Comparison of ENCODE assay signal across 8 cellular contexts in genomic region chr12:12611512-12612306, GRCh38. TPM values are rescaled to one million over a fixed set of nuclear protein-coding genes. Genes with fewer than 3 reads are reported as not detected.
DNase-seq lines count a peak whose midpoint lies in the region; ATAC-seq and TF ChIP-seq lines count a peak whose summit lies in the region.

Gene CREBL2 (plus strand): TSS chr12:12611876. CDS start chr12:12612173, 297 bp downstream.

- no peak within 1 kb of the TSS for H2BK120ac ChIP-seq in mesendoderm (ENCODE audit: low read depth, low read length)

- H3K36me3 Mint-ChIP-seq in endodermal cell (ENCODE audit: low read depth): peaks cover 14% of the 10 kb centered on the region

- no peak within 1 kb of the TSS for H2AK5ac ChIP-seq in mesendoderm (ENCODE audit: low read length)

- DNase-seq in COLO668 (lab: John Stamatoyannopoulos, UW; ENCODE audit: unreplicated experiment) (peak; percentile 89), HT-29 (ENCODE audit: low spot score) (peak; percentile 95), NOMO-1 treated with dmso at 0.1 percent for 144 hours (lab: John Stamatoyannopoulos, UW; ENCODE audit: unreplicated experiment) (peak; percentile 94), endodermal cell (peak; percentile 97), mesendoderm (peak; percentile 97)
- peak; percentile 60 for DNase-seq in activated CD8-positive, alpha-beta memory T cell treated with anti-CD3 and anti-CD28 coated beads, Interleukin-2, amount 50 U/mL, for 1 hour (ENCODE audit: extremely low read depth)
- peak; percentile 64 for DNase-seq in stimulated activated CD8-positive, alpha-beta memory T cell treated with anti-CD3 and anti-CD28 coated beads, Interleukin-15, amount 100 ng/mL, for 1 hour (ENCODE audit: low read depth)

- peaks cover 23% of the 10 kb centered on the region for H3K4me1 Mint-ChIP-seq in endodermal cell

- peak within 1 kb of the TSS; percentile 83 for H3K4me3 Mint-ChIP-seq in endodermal cell

- H3K4me3 ChIP-seq in endodermal cell (ENCODE audit: low read length): peak within 1 kb of the TSS; percentile 89
- peak within 1 kb of the TSS; percentile 63 for H3K4me3 ChIP-seq in mesendoderm (ENCODE audit: low read length)

- H3K79me2 ChIP-seq in mesendoderm (ENCODE audit: control insufficient read depth, insufficient read depth, low read length): no peaks in the 10 kb centered on the region

- H3K4me1 ChIP-seq in endodermal cell (ENCODE audit: control insufficient read depth, insufficient read depth, low read length): no peaks in the 10 kb centered on the region
- H3K4me1 ChIP-seq in mesendoderm (ENCODE audit: control insufficient read depth, low read depth, low read length): no peaks in the 10 kb centered on the region

- H2BK15ac ChIP-seq in mesendoderm (replicated peaks; ENCODE audit: low read depth): no peak within 1 kb of the TSS

- H3K36me3 ChIP-seq in endodermal cell (ENCODE audit: control insufficient read depth, insufficient read depth, low read length) (no peaks in the 10 kb centered on the region), mesendoderm (ENCODE audit: control insufficient read depth, insufficient read depth, low read length) (no peaks in the 10 kb centered on the region)

- H3K18ac ChIP-seq in mesendoderm (ENCODE audit: low read length): peak within 1 kb of the TSS; percentile 35

- no peak within 1 kb of the TSS for H3K23ac ChIP-seq in mesendoderm (ENCODE audit: low read length)

- H3K27ac ChIP-seq in endodermal cell (ENCODE audit: low read depth, low read length) (peak within 1 kb of the TSS; percentile 87), mesendoderm (ENCODE audit: low read depth, low read length) (peak within 1 kb of the TSS; percentile 91)

- H3K27ac Mint-ChIP-seq in endodermal cell: peak within 1 kb of the TSS; percentile 86

- peak within 1 kb of the TSS; percentile 90 for H3K4me2 ChIP-seq in mesendoderm (ENCODE audit: low read length)

- H2BK5ac ChIP-seq in mesendoderm (ENCODE audit: low read length): peak within 1 kb of the TSS; percentile 24

- H3K27me3 Mint-ChIP-seq in endodermal cell (ENCODE audit: insufficient read depth): no peaks in the 10 kb centered on the region

- H3K9ac ChIP-seq in endodermal cell (ENCODE audit: extremely low read depth, low read length, poor library complexity, severe bottlenecking) (peak within 1 kb of the TSS; percentile 70), mesendoderm (ENCODE audit: low read length) (peak within 1 kb of the TSS; percentile 74)

- no peaks in the 10 kb centered on the region for H3K27me3 ChIP-seq in endodermal cell (ENCODE audit: control insufficient read depth, insufficient read depth, low read length, poor library complexity, severe bottlenecking)
- no peaks in the 10 kb centered on the region for H3K27me3 ChIP-seq in mesendoderm (ENCODE audit: insufficient read depth, low read length, poor library complexity)

- no peaks in the 10 kb centered on the region for H3K79me1 ChIP-seq in mesendoderm (ENCODE audit: low read length)

- peaks cover 3% of the 10 kb centered on the region for H3K9me3 Mint-ChIP-seq in endodermal cell

- H3K4ac ChIP-seq in mesendoderm (ENCODE audit: low read depth, low read length): no peak within 1 kb of the TSS

- no peak within 1 kb of the TSS for H4K5ac ChIP-seq in mesendoderm (ENCODE audit: low read length)

- peak within 1 kb of the TSS; percentile 92 for H3K56ac ChIP-seq in mesendoderm (ENCODE audit: low read length)

- ATAC-seq in GM19468 (IDR thresholded peaks at IDR 0.05; ENCODE audit: extremely low read depth, unreplicated experiment): peak; percentile 66

- peak; percentile 23 for TF ChIP-seq CTCF in endodermal cell (conservative IDR thresholded peaks at IDR 0.05)

- 0 to 2% methylated on average over 22 to 50 of the region's 51 CpGs for WGBS in endodermal cell (ENCODE audit: insufficient coverage in 1 of 2, insufficient read length in 1 of 2), 2 experiments
- WGBS in mesendoderm (ENCODE audit: extremely low coverage, insufficient coverage, low lambda C conversion rate): no CpG with 5 or more reads among the region's 51 CpGs

- H4K8ac ChIP-seq in mesendoderm (ENCODE audit: low read depth, low read length): peak within 1 kb of the TSS; percentile 78

- H3K9me3 ChIP-seq in endodermal cell (ENCODE audit: control insufficient read depth, low read length): no peaks in the 10 kb centered on the region

RNA-seq across cellular contexts. Expression of gene CREBL2, which starts in this region (rescaled TPM):
- total RNA-seq in HT-29 (2014; rRNA removed; shearing (Covaris generic)): 12.2 and 15.7 TPM in 2 replicates
- 10 to 100 TPM; 27.2 to 46.9 TPM for total RNA-seq in endodermal cell
- 17.4 TPM for polyA plus RNA-seq in endodermal cell (2013, experiment 1 of 2)
- 17.3 TPM for polyA plus RNA-seq in endodermal cell (2013, experiment 2 of 2)
- 12.4 TPM for polyA plus RNA-seq in mesendoderm (2013, experiment 1 of 2)
- polyA plus RNA-seq in mesendoderm (2013, experiment 2 of 2): 12.0 TPM

Comparison
In these comparisons a context has a peak if more than half of its experiments do, and no peak if none do; other contexts are left out.
1. Peak in every context shown above with its lines: DNase-seq, ATAC-seq, H3K4me3 ChIP-seq and H3K27ac ChIP-seq.